1 cellular context compared by ENCODE assay signal in genomic region chr17:78126895-78127239, GRCh38.
TF ChIP-seq lines count a peak whose summit lies in the region.

No MANE protein-coding gene starts in this region.

TF ChIP-seq in A549, 52 proteins besides CTCF, POLR2A, EP300 and RAD21 (continued from another document):
- TF ChIP-seq ATOH8 (CRISPR knock-in tag; IDR thresholded peaks at IDR 0.05; ENCODE audit: low read depth) = no peak
